Comparison of ENCODE assay signal across 14 cellular contexts in genomic region chr3:49638445-49638844, GRCh38. TPM values are rescaled to one million over a fixed set of nuclear protein-coding genes. Genes with fewer than 3 reads are reported as not detected.
A peak's percentile ranks its signal among the peaks of the same experiment; 100 is the strongest.
DNase-seq lines count a peak whose midpoint lies in the region; ATAC-seq, FAIRE-seq and TF ChIP-seq lines count a peak whose summit lies in the region.
"Had no signal": no experiment of that assay in that cellular context is flagged by ENCODE, and none has a peak within 500 bp of the region (broad histone marks: within the 10 kb centered on the region; RNA-seq: fewer than 3 reads in every experiment).

No MANE protein-coding gene starts in this region.

- no peak overlapping the region for H3K23ac ChIP-seq in IMR-90 (ENCODE audit: low read depth, low read length)

- no peaks in the 10 kb centered on the region for H3K9me3 Mint-ChIP-seq in natural killer cell
- H3K9me3 Mint-ChIP-seq: CD8-positive, alpha-beta memory T cell; IgD-negative memory B cell; T-helper 2 cell treated with Interferon-gamma antibody and Interleukin-4, amounts not matched to agents 5 μg/mL and 100 μg/mL, for 36 hours had no signal

- no peak overlapping the region for H3K18ac ChIP-seq in IMR-90 (ENCODE audit: low read depth, low read length)

- H3K9me1 ChIP-seq in IMR-90 (ENCODE audit: insufficient read depth, low read length) (no peaks in the 10 kb centered on the region), keratinocyte (ENCODE audit: control insufficient read depth, extremely low read depth, insufficient read depth, low read length) (peaks cover 3% of the 10 kb centered on the region)

- H3K36me3 ChIP-seq in BJ (ENCODE audit: control insufficient read depth, insufficient read depth, low read length) (no peaks in the 10 kb centered on the region), IMR-90 (ENCODE audit: control insufficient read depth, insufficient read depth, low read length) (no peaks in the 10 kb centered on the region), ascending aorta (no peaks in the 10 kb centered on the region), keratinocyte (ENCODE audit: control insufficient read depth in 2 of 2, extremely low read depth in 1 of 2, insufficient read depth in 2 of 2, low read length in 2 of 2) (no peaks in the 10 kb centered on the region)

- no peaks in the 10 kb centered on the region for H3K36me3 Mint-ChIP-seq in natural killer cell
- H3K36me3 Mint-ChIP-seq: CD8-positive, alpha-beta memory T cell; IgD-negative memory B cell had no signal

- intact Hi-C loops in IMR-90 (cut with micrococcal nuclease) = no loop called here
- intact Hi-C loops in ascending aorta (cut with DNase I) = no loop called here
- intact Hi-C loops in natural killer cell (cut with micrococcal nuclease) = no loop called here

- H3K9me3 ChIP-seq in IMR-90 (ENCODE audit: control insufficient read depth, insufficient read depth, low read length) (no peaks in the 10 kb centered on the region), ascending aorta (no peaks in the 10 kb centered on the region), keratinocyte (ENCODE audit: control insufficient read depth, low read depth, low read length) (no peaks in the 10 kb centered on the region)

- 60% methylated on average over 1 of the region's 8 CpGs; no CpG with 5 or more reads in 1 of the 2 experiments for WGBS in IMR-90 (ENCODE audit: extremely low coverage in 2 of 2, insufficient read length in 1 of 2), 2 experiments

- peak; percentile 96 for FAIRE-seq in keratinocyte (lab: Jason Lieb, UNC)

- H3K56ac ChIP-seq in IMR-90 (ENCODE audit: extremely low read depth, insufficient read depth, low read length) = no peak overlapping the region

- H3K14ac ChIP-seq in IMR-90 (replicated peaks; ENCODE audit: low read depth, low read length) = no peak overlapping the region

- no peak overlapping the region for H4K5ac ChIP-seq in IMR-90 (ENCODE audit: low read depth, low read length)

- H4K20me1 ChIP-seq in IMR-90 (ENCODE audit: insufficient read depth, low read length) (no peaks in the 10 kb centered on the region), keratinocyte (ENCODE audit: control insufficient read depth, extremely low read depth, insufficient read depth, low read length) (no peaks in the 10 kb centered on the region)

- no peak overlapping the region for H2BK5ac ChIP-seq in IMR-90 (ENCODE audit: low read depth, low read length, poor library complexity, severe bottlenecking)

- no TSS peak for BruUV-seq in IMR-90 (replicated peaks; lab: Mats Ljungman, UMichigan)

- H3K4me3 ChIP-seq in BJ (ENCODE audit: low read depth, low read length) (no peak overlapping the region), IMR-90 (ENCODE audit: insufficient read depth, low read depth, low read length) (no peak overlapping the region), ascending aorta (no peak overlapping the region), keratinocyte (ENCODE audit: control insufficient read depth in 2 of 3, extremely low read depth in 1 of 3, insufficient read depth in 2 of 3, low read depth in 1 of 3, low read length in 3 of 3) (no peak overlapping the region)

- no peak overlapping the region for H2BK120ac ChIP-seq in IMR-90 (ENCODE audit: low read depth, low read length)

- no peak overlapping the region for H3K4me2 ChIP-seq in IMR-90 (ENCODE audit: low read depth, low read length)
- H3K4me2 ChIP-seq in keratinocyte (ENCODE audit: control insufficient read depth, extremely low read depth, insufficient read depth, low read depth, low read length) = peak overlapping the region; percentile 58

- POLR2A ChIA-PET in BJ (lab: Charles Lee) = no interaction called here
- POLR2A ChIA-PET in IMR-90 (lab: Charles Lee; ENCODE audit: unreplicated experiment) = no interaction called here

- CTCF ChIA-PET in BJ (lab: Yijun Ruan, JAX) (interaction anchor here (3.2 kb wide), 1 partner anchor 99 kb away, joined by 13 read pairs; no protein-coding TSS in a partner anchor), IMR-90 (lab: Yijun Ruan, JAX) (no interaction called here)

- no peak overlapping the region for H2BK15ac ChIP-seq in IMR-90 (ENCODE audit: low read depth, low read length)

- H2AK9ac ChIP-seq in IMR-90 (replicated peaks; ENCODE audit: low read depth, low read length, poor library complexity) = no peak overlapping the region

- TF ChIP-seq RAD21 in IMR-90 (IDR thresholded peaks at IDR 0.05; ENCODE audit: low read length) = no peak

- H3K27ac ChIP-seq in IMR-90 (ENCODE audit: insufficient read depth, low read length) (no peak overlapping the region), ascending aorta (peak overlapping the region; percentile 52 to 55), keratinocyte (ENCODE audit: control insufficient read depth, insufficient read depth, low read length) (peak overlapping the region; percentile 39)

- no peak for TF ChIP-seq CTCF in BJ (IDR thresholded peaks at IDR 0.05; ENCODE audit: insufficient read depth, low read depth, low read length)
- no peak for TF ChIP-seq CTCF in IMR-90 (conservative IDR thresholded peaks at IDR 0.05; ENCODE audit: low read depth, low read length)
- TF ChIP-seq CTCF in ascending aorta (IDR thresholded peaks at IDR 0.05) = no peak
- TF ChIP-seq CTCF in keratinocyte (optimal IDR thresholded peaks at IDR 0.05 in 1 of 3, IDR thresholded peaks at IDR 0.05 in 1 of 3, conservative IDR thresholded peaks at IDR 0.05 in 1 of 3; ENCODE audit: extremely low read depth in 1 of 3, insufficient read depth in 2 of 3, low read length in 3 of 3) = no peak
- TF ChIP-seq CTCF in natural killer cell (IDR thresholded peaks at IDR 0.05) = no peak

- peaks cover 3% of the 10 kb centered on the region for H3K27me3 ChIP-seq in BJ (ENCODE audit: control insufficient read depth, insufficient read depth, low read length)
- H3K27me3 ChIP-seq in IMR-90 (ENCODE audit: control insufficient read depth, insufficient read depth, low read length) = peaks cover 26% of the 10 kb centered on the region
- no peaks in the 10 kb centered on the region for H3K27me3 ChIP-seq in ascending aorta
- H3K27me3 ChIP-seq in keratinocyte (ENCODE audit: control insufficient read depth, extremely low read depth, insufficient read depth, low read length) = no peaks in the 10 kb centered on the region

- H4K91ac ChIP-seq in IMR-90 (ENCODE audit: insufficient read depth, low read depth, low read length) = no peak overlapping the region

- H2BK20ac ChIP-seq in IMR-90 (ENCODE audit: low read depth, low read length) = no peak overlapping the region

- H3K9ac ChIP-seq in IMR-90 (ENCODE audit: low read depth, low read length) (no peak overlapping the region), keratinocyte (ENCODE audit: control insufficient read depth, extremely low read depth, insufficient read depth, low read length) (no peak overlapping the region)

- H3K27me3 Mint-ChIP-seq in natural killer cell (ENCODE audit: low read depth in 2 of 2) = peaks cover 0 to 3% of the 10 kb centered on the region in 2 donors
- H3K27me3 Mint-ChIP-seq: CD8-positive, alpha-beta memory T cell; IgD-negative memory B cell had no signal

- H3K79me1 ChIP-seq in IMR-90 (ENCODE audit: low read depth in 1 of 2, low read length in 2 of 2) = no peaks in the 10 kb centered on the region

- no peak overlapping the region for H3K4ac ChIP-seq in IMR-90 (ENCODE audit: low read depth, low read length)

- peak overlapping the region; percentile 67 for H2AFZ ChIP-seq in IMR-90 (replicated peaks; ENCODE audit: low read length, poor library complexity)
- no peak overlapping the region for H2AFZ ChIP-seq in keratinocyte (ENCODE audit: control insufficient read depth, low read length)

- H3K4me3 Mint-ChIP-seq in natural killer cell = no peak overlapping the region
- H3K4me3 Mint-ChIP-seq: CD8-positive, alpha-beta memory T cell; IgD-negative memory B cell; neural crest cell; T-helper 2 cell treated with Interferon-gamma antibody and Interleukin-4, amounts not matched to agents 5 μg/mL and 100 μg/mL, for 36 hours had no signal

- H2AK5ac ChIP-seq in IMR-90 (ENCODE audit: low read depth, low read length) = no peak overlapping the region; the same call in 1 of the 2 replicates

- dilution Hi-C loops in IMR-90 (cut with HindIII; ENCODE audit: low sequenced_read_pairs, unreplicated experiment) (no loop called here), keratinocyte (cut with MboI; ENCODE audit: extremely low pct_ligation_motif_present, low sequenced_read_pairs) (no loop called here)

- H3K79me2 ChIP-seq in keratinocyte (ENCODE audit: control insufficient read depth, insufficient read depth, low read length) = no peaks in the 10 kb centered on the region

- peaks cover 3% of the 10 kb centered on the region; the same call in 1 of the 2 replicates for H3K4me1 ChIP-seq in IMR-90 (ENCODE audit: control insufficient read depth, insufficient read depth, low read length)
- peaks cover 5 to 8% of the 10 kb centered on the region in 2 donors for H3K4me1 ChIP-seq in ascending aorta
- peaks cover 29% of the 10 kb centered on the region for H3K4me1 ChIP-seq in keratinocyte (ENCODE audit: control insufficient read depth, extremely low read depth, insufficient read depth, low read length)

- no peak overlapping the region for H4K8ac ChIP-seq in IMR-90 (ENCODE audit: low read depth in 2 of 2, low read length in 2 of 2)

- TF ChIP-seq POLR2A in IMR-90 (IDR thresholded peaks at IDR 0.05; ENCODE audit: low read depth, low read length) = no peak

- no peak overlapping the region for H3K27ac Mint-ChIP-seq in natural killer cell
- H3K27ac Mint-ChIP-seq: CD8-positive, alpha-beta memory T cell; IgD-negative memory B cell; T-helper 2 cell treated with Interferon-gamma antibody and Interleukin-4, amounts not matched to agents 5 μg/mL and 100 μg/mL, for 36 hours had no signal

- no peak for ATAC-seq in IMR-90 (ENCODE audit: low read depth)
- no peak for ATAC-seq in HG03378 (IDR thresholded peaks at IDR 0.05; ENCODE audit: unreplicated experiment)
- ATAC-seq in natural killer cell = no peak
- no peak for ATAC-seq in GM19395 (IDR thresholded peaks at IDR 0.05; ENCODE audit: unreplicated experiment)

- in situ Hi-C loops in IMR-90 (cut with MboI; ENCODE audit: low sequenced_read_pairs) = no loop called here

- H3K4me1 Mint-ChIP-seq in natural killer cell = no peaks in the 10 kb centered on the region
- H3K4me1 Mint-ChIP-seq: neural crest cell had no signal

- DNase-seq in BJ (ENCODE audit: low read depth) = peak; percentile 35
- peak; percentile 31 for DNase-seq in IMR-90
- DNase-seq in ascending aorta (ENCODE audit: low spot score in 2 of 2) = peak; percentile 32 to 80
- peak; percentile 63 for DNase-seq in keratinocyte (ENCODE audit: low read depth, low spot score)
- DNase-seq in natural killer cell = no peak
- DNase-seq in T-helper 9 cell = no peak
- DNase-seq: CD8-positive, alpha-beta memory T cell; NCI-H524; stimulated activated CD4-positive, alpha-beta T cell treated with anti-CD3 and anti-CD28 coated beads, Interleukin-1b, Interleukin-23, amount 100 ng/mL, for 48 hours had no signal

RNA-seq across cellular contexts. Expression of gene APEH, which starts 35.7 kb away (rescaled TPM):
- polyA plus RNA-seq in BJ (2011; rRNA removed) = 105 and 165 TPM in 2 replicates
- 137 and 228 TPM in 2 replicates for polyA minus RNA-seq in BJ (2011; rRNA and poly(A)+ RNA removed)
- total RNA-seq in IMR-90 (2012; rRNA removed) = 116 and 142 TPM in 2 replicates
- 84.3 and 89.2 TPM in 2 replicates for polyA plus RNA-seq in IMR-90 (2012; rRNA removed)
- 47.3 and 89.1 TPM in 2 replicates for polyA plus RNA-seq in IMR-90 (2012; cell fraction: cytosol; rRNA removed)
- 86.8 and 174 TPM in 2 replicates for polyA plus RNA-seq in IMR-90 (2012; cell fraction: nucleus; rRNA removed; ENCODE audit: low replicate concordance)
- 79.5 TPM for total RNA-seq in ascending aorta
- 106 to 161 TPM (median 160 TPM) in 3 replicates for polyA plus RNA-seq in keratinocyte
- polyA plus RNA-seq in keratinocyte (2011; ENCODE audit: low read depth) = 49.4 TPM
- polyA plus RNA-seq in keratinocyte (2011; cell fraction: cytosol; rRNA removed) = 123 and 150 TPM in 2 replicates
- 169 and 199 TPM in 2 replicates for polyA plus RNA-seq in keratinocyte (2011; cell fraction: nucleus; rRNA removed)
- 80.1 and 199 TPM in 2 replicates for polyA plus RNA-seq in keratinocyte (2012; ENCODE audit: low replicate concordance)
- 227 to 334 TPM (median 296 TPM) in 3 replicates for polyA minus RNA-seq in keratinocyte
- 229 TPM for polyA minus RNA-seq in keratinocyte (2011; cell fraction: cytosol; rRNA and poly(A)+ RNA removed)
- 131 and 135 TPM in 2 replicates for polyA minus RNA-seq in keratinocyte (2011; cell fraction: nucleus; rRNA and poly(A)+ RNA removed)
- 10 to 100 TPM; 62.8 to 95.7 (median 77.5) TPM for total RNA-seq in natural killer cell

RNA-seq across cellular contexts. Expression of gene MST1, which starts 50.8 kb away (rescaled TPM):
- polyA plus RNA-seq in BJ (2011; rRNA removed) (5.5 and 10.7 TPM in 2 replicates), IMR-90 (2012; rRNA removed) (13.0 and 16.6 TPM in 2 replicates), keratinocyte (4.5 to 12.4 TPM (median 5.2 TPM) in 3 replicates)
- 1.0 and 5.0 TPM in 2 replicates for polyA minus RNA-seq in BJ (2011; rRNA and poly(A)+ RNA removed)
- total RNA-seq in IMR-90 (2012; rRNA removed) (1.1 and 1.3 TPM in 2 replicates), ascending aorta (12.6 TPM), natural killer cell (10 to 100 TPM in 2 of 3 donors, 1 to 10 TPM in 1; 9.5 to 19.1 (median 15.2) TPM)
- 2.9 and 4.5 TPM in 2 replicates for polyA plus RNA-seq in IMR-90 (2012; cell fraction: cytosol; rRNA removed)
- polyA plus RNA-seq in IMR-90 (2012; cell fraction: nucleus; rRNA removed; ENCODE audit: low replicate concordance) = 161 and 240 TPM in 2 replicates
- 4.0 TPM for polyA plus RNA-seq in keratinocyte (2011; ENCODE audit: low read depth)
- polyA plus RNA-seq in keratinocyte (2011; cell fraction: cytosol; rRNA removed) = 0.57 and 1.1 TPM in 2 replicates
- 41.1 and 57.5 TPM in 2 replicates for polyA plus RNA-seq in keratinocyte (2011; cell fraction: nucleus; rRNA removed)
- polyA plus RNA-seq in keratinocyte (2012; ENCODE audit: low replicate concordance) = 3.9 and 17.5 TPM in 2 replicates
- polyA minus RNA-seq in keratinocyte = 2.4 to 3.6 TPM (median 3.5 TPM) in 3 replicates
- 4.4 TPM for polyA minus RNA-seq in keratinocyte (2011; cell fraction: cytosol; rRNA and poly(A)+ RNA removed)
- 2.3 and 5.2 TPM in 2 replicates for polyA minus RNA-seq in keratinocyte (2011; cell fraction: nucleus; rRNA and poly(A)+ RNA removed)

RNA-seq across cellular contexts. Expression of gene RNF123, which starts 50.9 kb away (rescaled TPM):
- polyA plus RNA-seq in BJ (2011; rRNA removed) (28.8 and 61.2 TPM in 2 replicates), IMR-90 (2012; rRNA removed) (37.7 and 45.6 TPM in 2 replicates), keratinocyte (18.1 to 34.4 TPM (median 20.4 TPM) in 3 replicates)
- 32.6 and 50.6 TPM in 2 replicates for polyA minus RNA-seq in BJ (2011; rRNA and poly(A)+ RNA removed)
- total RNA-seq in IMR-90 (2012; rRNA removed) (10.8 and 13.4 TPM in 2 replicates), ascending aorta (33.1 TPM), natural killer cell (10 to 100 TPM; 48.5 to 58.7 (median 55.6) TPM)
- polyA plus RNA-seq in IMR-90 (2012; cell fraction: cytosol; rRNA removed) = 28.6 and 37.8 TPM in 2 replicates
- polyA plus RNA-seq in IMR-90 (2012; cell fraction: nucleus; rRNA removed; ENCODE audit: low replicate concordance) = 86.9 and 207 TPM in 2 replicates
- 6.2 TPM for polyA plus RNA-seq in keratinocyte (2011; ENCODE audit: low read depth)
- 17.8 and 23.9 TPM in 2 replicates for polyA plus RNA-seq in keratinocyte (2011; cell fraction: cytosol; rRNA removed)
- polyA plus RNA-seq in keratinocyte (2011; cell fraction: nucleus; rRNA removed) = 54.9 and 70.7 TPM in 2 replicates
- 19.9 and 21.6 TPM in 2 replicates for polyA plus RNA-seq in keratinocyte (2012; ENCODE audit: low replicate concordance)
- polyA minus RNA-seq in keratinocyte = 37.7 to 56.3 TPM (median 45.8 TPM) in 3 replicates
- polyA minus RNA-seq in keratinocyte (2011; cell fraction: cytosol; rRNA and poly(A)+ RNA removed) = 38.9 TPM
- polyA minus RNA-seq in keratinocyte (2011; cell fraction: nucleus; rRNA and poly(A)+ RNA removed) = 31.8 and 35.1 TPM in 2 replicates

Comparison
In these comparisons a context has a peak if more than half of its experiments do, and no peak if none do; other contexts are left out.
1. DNase-seq: peak in BJ (single experiment), IMR-90 (single experiment), ascending aorta (2 of 2) and keratinocyte (single experiment); none in natural killer cell (single experiment) and T-helper 9 cell (single experiment).